In genomic region chr2:121136323-121136722, GRCh38 we compare ENCODE assay signal across 22 cellular contexts.
"Had no signal": no experiment of that assay in that cellular context is flagged by ENCODE, and none has a peak within 500 bp of the region (broad histone marks: within the 10 kb centered on the region; RNA-seq: fewer than 3 reads in every experiment).

No MANE protein-coding gene starts in this region.

- H3K36me3 ChIP-seq: esophagus squamous epithelium, prostate gland, tibial artery, uterus had no signal

- H3K36me3 Mint-ChIP-seq: activated naive CD8-positive, alpha-beta T cell had no signal

- H3K4me1 ChIP-seq: body of pancreas, esophagus squamous epithelium, prostate gland, tibial artery, uterus had no signal

- H3K4me3 ChIP-seq: body of pancreas, coronary artery, esophagus squamous epithelium, prostate gland, skin epidermis, tibial artery, uterus had no signal

- H3K27me3 Mint-ChIP-seq: activated naive CD8-positive, alpha-beta T cell; central memory CD8-positive, alpha-beta T cell had no signal

- H3K27me3 ChIP-seq: body of pancreas, esophagus squamous epithelium, uterus had no signal

- H3K9me3 Mint-ChIP-seq: central memory CD8-positive, alpha-beta T cell had no signal

- ATAC-seq: activated T-cell treated with anti-CD3 and anti-CD28 coated beads, Interleukin-2, amount 50 U/mL, for 72 hours; body of pancreas; left ventricle myocardium superior; right cardiac atrium had no signal

- H3K27ac ChIP-seq: body of pancreas, coronary artery, esophagus squamous epithelium, prostate gland, skin epidermis, tibial artery, uterus, VCaP had no signal

- H3K4me1 Mint-ChIP-seq: central memory CD8-positive, alpha-beta T cell had no signal

- H3K4me3 Mint-ChIP-seq: activated naive CD8-positive, alpha-beta T cell; activated T-cell treated with anti-CD3 and anti-CD28 coated beads, Interleukin-2, amount 50 U/mL, for 72 hours; central memory CD8-positive, alpha-beta T cell had no signal

- H3K27ac Mint-ChIP-seq: activated naive CD8-positive, alpha-beta T cell; activated T-cell treated with anti-CD3 and anti-CD28 coated beads, Interleukin-2, amount 50 U/mL, for 72 hours had no signal

- DNase-seq: activated CD4-positive, alpha-beta T cell treated with anti-CD3 and anti-CD28 coated beads for 4 hours; activated CD8-positive, alpha-beta memory T cell treated with anti-CD3 and anti-CD28 coated beads, Interleukin-2, amount 50 U/mL, for 48 hours; activated gamma-delta T cell; activated T-cell treated with anti-CD3 and anti-CD28 coated beads, Interleukin-2, amount 50 U/mL, for 72 hours; amniotic stem cell; body of pancreas; esophagus squamous epithelium; hypothalamus; left ventricle myocardium superior; mesenchymal stem cell; right cardiac atrium; stimulated activated CD4-positive, alpha-beta T cell treated with anti-CD3 and anti-CD28 coated beads, Interleukin-15, amount 100 ng/mL, for 24 hours; stimulated activated CD4-positive, alpha-beta T cell treated with anti-CD3 and anti-CD28 coated beads, Interleukin-4, amount 100 ng/mL, for 1 hour; stimulated activated naive CD4-positive, alpha-beta T cell; tibial artery; uterus had no signal
